Comparison of ENCODE assay signal across 23 cellular contexts in the genomic region with DNA sequence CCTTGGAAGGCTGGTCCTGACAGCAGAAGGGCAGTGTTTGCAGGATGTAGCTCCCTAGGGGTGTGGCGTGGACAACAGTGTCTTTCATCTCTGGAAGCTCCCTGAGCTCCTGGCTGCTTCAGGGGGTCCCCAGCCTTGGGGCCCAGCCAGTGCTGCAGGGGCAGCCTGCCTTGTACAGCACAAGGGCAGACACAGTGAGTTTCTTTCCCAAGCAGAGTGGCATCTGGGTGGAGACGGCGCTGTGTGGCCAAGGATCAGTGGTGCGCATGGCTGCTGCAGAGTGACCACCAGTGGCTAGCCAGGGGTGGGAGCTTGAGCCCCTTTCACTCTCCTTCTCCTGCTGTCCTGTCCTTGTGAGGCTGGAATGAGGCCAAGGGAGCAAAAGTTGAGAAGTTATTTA. TPM values are rescaled to one million over a fixed set of nuclear protein-coding genes. Genes with fewer than 3 reads are reported as not detected.
DNase-seq lines count a peak whose midpoint lies in the region; ATAC-seq, FAIRE-seq and TF ChIP-seq lines count a peak whose summit lies in the region.
"Had no signal": no experiment of that assay in that cellular context is flagged by ENCODE, and none has a peak within 500 bp of the region (broad histone marks: within the 10 kb centered on the region; RNA-seq: fewer than 3 reads in every experiment).

No MANE protein-coding gene starts in this region.

- H3K27ac Mint-ChIP-seq in osteocyte (ENCODE audit: unreplicated experiment) = no peak overlapping the region
- H3K27ac Mint-ChIP-seq: CD4-positive, alpha-beta memory T cell had no signal

- intact Hi-C loops in left cardiac atrium (cut with DNase I) = no loop called here
- intact Hi-C loops in lower lobe of right lung (cut with DNase I) = no loop called here
- intact Hi-C loops in aorta (cut with DNase I) = no loop called here

- H3K27me3 ChIP-seq in right atrium auricular region (peaks cover 8 to 14% of the 10 kb centered on the region in 2 donors), bronchial epithelial cell (ENCODE audit: control insufficient read depth, insufficient read depth, low read length) (peaks cover 22% of the 10 kb centered on the region), lower lobe of right lung (ENCODE audit: low read depth) (peaks cover 73% of the 10 kb centered on the region), aorta (ENCODE audit: control insufficient read depth in 1 of 2, insufficient read depth in 2 of 2, low read length in 1 of 2) (no peaks in the 10 kb centered on the region)

- no peaks in the 10 kb centered on the region for H3K9me3 Mint-ChIP-seq in osteocyte (ENCODE audit: unreplicated experiment)

- DNase-seq in left cardiac atrium = peak; percentile 3
- DNase-seq in right atrium auricular region (ENCODE audit: low spot score) = no peak
- no peak for DNase-seq in bronchial epithelial cell (ENCODE audit: low read depth)
- DNase-seq in lower lobe of right lung = peak; percentile 24
- peak; percentile 14 for DNase-seq in aorta
- DNase-seq in activated CD4-positive, alpha-beta T cell treated with anti-CD3 and anti-CD28 coated beads for 1 hour = no peak
- DNase-seq in osteocyte (ENCODE audit: extremely low spot score, unreplicated experiment) = no peak
- DNase-seq: 8988T; CD4-positive, alpha-beta memory T cell; DMS153; DMS79; GDM1 had no signal

- H3K36me3 Mint-ChIP-seq in osteocyte (ENCODE audit: unreplicated experiment) = no peaks in the 10 kb centered on the region
- H3K36me3 Mint-ChIP-seq: CD14-positive monocyte; CD4-positive, alpha-beta memory T cell had no signal

- 61 to 85% methylated on average over 4 of the region's 4 CpGs for WGBS in aorta, 2 donors

- peaks cover 39% of the 10 kb centered on the region for H3K27me3 Mint-ChIP-seq in osteocyte (ENCODE audit: unreplicated experiment)

- H3K4me3 ChIP-seq in right atrium auricular region = no peak overlapping the region
- H3K4me3 ChIP-seq in bronchial epithelial cell (ENCODE audit: low read depth, low read length) = no peak overlapping the region
- no peak overlapping the region for H3K4me3 ChIP-seq in lower lobe of right lung
- H3K4me3 ChIP-seq in aorta (ENCODE audit: low read length in 2 of 2) = no peak overlapping the region
- H3K4me3 ChIP-seq: BLaER1, HAP-1 had no signal

- peak; percentile 66 for FAIRE-seq in bronchial epithelial cell (lab: Jason Lieb, UNC)
- FAIRE-seq: GM12892, GM18507 had no signal

- H3K36me3 ChIP-seq in right atrium auricular region (no peaks in the 10 kb centered on the region), bronchial epithelial cell (ENCODE audit: control insufficient read depth, insufficient read depth, low read length) (no peaks in the 10 kb centered on the region), lower lobe of right lung (no peaks in the 10 kb centered on the region), aorta (ENCODE audit: control insufficient read depth in 1 of 2, insufficient read depth in 2 of 2, low read length in 1 of 2) (no peaks in the 10 kb centered on the region)
- H3K36me3 ChIP-seq: BLaER1, HAP-1 had no signal

- H3K4me1 ChIP-seq in right atrium auricular region (peaks cover 0 to 6% of the 10 kb centered on the region in 2 donors), lower lobe of right lung (no peaks in the 10 kb centered on the region), aorta (ENCODE audit: control insufficient read depth in 1 of 2, insufficient read depth in 2 of 2, low read length in 2 of 2) (no peaks in the 10 kb centered on the region)
- H3K4me1 ChIP-seq: HAP-1 had no signal

- no peak overlapping the region for H3K4me3 Mint-ChIP-seq in osteocyte (ENCODE audit: unreplicated experiment)
- H3K4me3 Mint-ChIP-seq: CD14-positive monocyte; CD4-positive, alpha-beta memory T cell had no signal

- TF ChIP-seq CTCF in right atrium auricular region (IDR thresholded peaks at IDR 0.05) (no peak), bronchial epithelial cell (IDR thresholded peaks at IDR 0.05; ENCODE audit: insufficient read depth, low read length, severe bottlenecking) (no peak), lower lobe of right lung (IDR thresholded peaks at IDR 0.05) (no peak), osteocyte (IDR thresholded peaks at IDR 0.05) (no peak)

- H3K9me3 ChIP-seq in right atrium auricular region = no peaks in the 10 kb centered on the region
- H3K9me3 ChIP-seq in lower lobe of right lung = no peaks in the 10 kb centered on the region
- H3K9me3 ChIP-seq in aorta (ENCODE audit: control insufficient read depth, low read length) = no peaks in the 10 kb centered on the region
- H3K9me3 ChIP-seq: HAP-1 had no signal

- no peak overlapping the region for H3K27ac ChIP-seq in right atrium auricular region
- no peak overlapping the region for H3K27ac ChIP-seq in lower lobe of right lung
- H3K27ac ChIP-seq in aorta (ENCODE audit: low read depth in 1 of 2, low read length in 2 of 2) = no peak overlapping the region
- H3K27ac ChIP-seq: BLaER1, HL-60 had no signal

- no peak for ATAC-seq in left cardiac atrium
- no peak for ATAC-seq in lower lobe of right lung
- no peak for ATAC-seq in aorta (ENCODE audit: low FRiP score)
- ATAC-seq in HG03469 (IDR thresholded peaks at IDR 0.05; ENCODE audit: unreplicated experiment) = no peak

- no peaks in the 10 kb centered on the region for H3K4me1 Mint-ChIP-seq in osteocyte (ENCODE audit: unreplicated experiment)
- H3K4me1 Mint-ChIP-seq: CD14-positive monocyte had no signal

RNA-seq across cellular contexts. Expression of gene IRX4, which starts 7.6 kb away (rescaled TPM):
- total RNA-seq in left cardiac atrium (under 1 TPM; 0.18 to 0.50 TPM), right atrium auricular region (not detected), bronchial epithelial cell (under 0.01 and 1.1 TPM in 2 replicates), lower lobe of right lung (not detected), aorta (not detected), osteocyte (not detected in 2 replicates)
- polyA plus RNA-seq in aorta = not detected
- total RNA-seq: A673; CD4-positive, alpha-beta memory T cell; H4; HT1080 had no signal
- polyA plus RNA-seq: AG04450; CD14-positive monocyte; CD4-positive, alpha-beta memory T cell had no signal

Comparison
In these comparisons a context has a peak if more than half of its experiments do, and no peak if none do; other contexts are left out.
1. DNase-seq: peak in left cardiac atrium (single experiment), lower lobe of right lung (single experiment) and aorta (2 of 2); none in right atrium auricular region (single experiment), bronchial epithelial cell (single experiment), activated CD4-positive, alpha-beta T cell treated with anti-CD3 and anti-CD28 coated beads for 1 hour (single experiment) and osteocyte (single experiment).